In genomic region chr10:32121648-32122047, GRCh38 we compare ENCODE assay signal across 19 cellular contexts.
"Had no signal": no experiment of that assay in that cellular context is flagged by ENCODE, and none has a peak within 500 bp of the region (broad histone marks: within the 10 kb centered on the region; RNA-seq: fewer than 3 reads in every experiment).

No MANE protein-coding gene starts in this region.

- FAIRE-seq: K562, RCC 7860 had no signal

- H3K27ac ChIP-seq: KMS-11 had no signal

- H3K4me2 ChIP-seq: KMS-11 had no signal

- ATAC-seq: K562, SK-N-SH treated with all-trans-retinoic acid at 6 μM for 48 hours had no signal

- DNase-seq: Kasumi-1, MM.1S, NCI-H1092 treated with DMSO at 0.1 percent for 48 hours, NCI-H1436, NCI-H187, NCI-H2029, NCI-H2081 treated with DMSO at 0.1 percent for 48 hours, NCI-H2171 treated with DMSO at 0.1 percent for 48 hours, NCI-H345, NCI-H446 treated with DMSO at 0.1 percent for 48 hours, NCI-H510A treated with DMSO at 0.1 percent for 48 hours, NCI-H526, NCI-H82, RPMI8226, SHP77 had no signal

- H3K9ac ChIP-seq: KMS-11 had no signal

- H3K4me3 ChIP-seq: K562 had no signal
